Comparison of ENCODE assay signal across 9 cellular contexts in genomic region chr7:130941322-130942210, GRCh38.
DNase-seq lines count a peak whose midpoint lies in the region; ATAC-seq and TF ChIP-seq lines count a peak whose summit lies in the region.
"Had no signal": no experiment of that assay in that cellular context is flagged by ENCODE, and none has a peak within 500 bp of the region (broad histone marks: within the 10 kb centered on the region; RNA-seq: fewer than 3 reads in every experiment).

No MANE protein-coding gene starts in this region.

- TF ChIP-seq CTCF in MCF 10A (IDR thresholded peaks at IDR 0.05; ENCODE audit: unreplicated experiment): no peak
- TF ChIP-seq CTCF in lower lobe of right lung (IDR thresholded peaks at IDR 0.05): no peak
- no peak for TF ChIP-seq CTCF in transverse colon (IDR thresholded peaks at IDR 0.05)
- no peak for TF ChIP-seq CTCF in PC-9 (conservative IDR thresholded peaks at IDR 0.05)

- CTCF ChIA-PET in MCF 10A (lab: Yijun Ruan, JAX): interaction anchor here (0.6 to 9.1 kb wide), 6 partner anchors 12 to 66 kb away, joined by 3 to 123 read pairs (median 4); no protein-coding TSS in a partner anchor
- CTCF ChIA-PET in PC-9 (lab: Charles Lee): interaction anchor here (0.6 kb wide), 1 partner anchor 139 kb away, joined by 5 read pairs; no protein-coding TSS in a partner anchor

- H3K4me3 ChIP-seq in lower lobe of right lung: peak overlapping the region; percentile 44
- H3K4me3 ChIP-seq in transverse colon: peak overlapping the region; percentile 0 to 57 (median 36)
- no peak overlapping the region for H3K4me3 ChIP-seq in PC-9

- H3K9me3 ChIP-seq in lower lobe of right lung (no peaks in the 10 kb centered on the region), transverse colon (no peaks in the 10 kb centered on the region), PC-9 (ENCODE audit: insufficient read depth, low read depth) (no peaks in the 10 kb centered on the region)

- no peaks in the 10 kb centered on the region for H3K9me3 Mint-ChIP-seq in MCF 10A (ENCODE audit: unreplicated experiment)
- H3K9me3 Mint-ChIP-seq: nephron had no signal

- peak overlapping the region; percentile 80 for H3K27ac ChIP-seq in lower lobe of right lung
- peak overlapping the region; percentile 77 to 85 (median 84) for H3K27ac ChIP-seq in transverse colon
- no peak overlapping the region; the same call in 1 of the 2 replicates for H3K27ac ChIP-seq in PC-9

- H3K36me3 ChIP-seq in lower lobe of right lung: peaks cover 15% of the 10 kb centered on the region
- H3K36me3 ChIP-seq in transverse colon: no peaks in the 10 kb centered on the region
- peaks cover 38% of the 10 kb centered on the region for H3K36me3 ChIP-seq in PC-9 (ENCODE audit: low read depth)

- H4K20me1 ChIP-seq in PC-9 (ENCODE audit: insufficient read depth): no peaks in the 10 kb centered on the region; the same call in 1 of the 2 replicates

- no peaks in the 10 kb centered on the region for H3K27me3 Mint-ChIP-seq in MCF 10A (ENCODE audit: insufficient read depth, unreplicated experiment)

- peaks cover 67% of the 10 kb centered on the region for H3K36me3 Mint-ChIP-seq in MCF 10A (ENCODE audit: insufficient read depth, unreplicated experiment)

- peaks cover 70% of the 10 kb centered on the region for H3K4me1 Mint-ChIP-seq in MCF 10A (ENCODE audit: insufficient read depth, unreplicated experiment)

- intact Hi-C loops in MCF 10A (cut with micrococcal nuclease) (loop anchor here (2.0 kb wide), 2 partner anchors 29 to 45 kb away; no protein-coding TSS in a partner anchor), lower lobe of right lung (cut with DNase I) (no loop called here), transverse colon (cut with DNase I; ENCODE audit: low total_unique reads) (loop anchor here (5.0 kb wide), 1 partner anchor 1571 kb away; no protein-coding TSS in a partner anchor), PC-9 (cut with micrococcal nuclease; ENCODE audit: unreplicated experiment) (no loop called here)

- peak; percentile 43 for TF ChIP-seq POLR2A in transverse colon (IDR thresholded peaks at IDR 0.05)

- TF ChIP-seq EP300 in transverse colon (IDR thresholded peaks at IDR 0.05; ENCODE audit: low read depth): no peak

- peaks cover 94% of the 10 kb centered on the region for H3K79me2 ChIP-seq in PC-9 (ENCODE audit: low read depth)

- H2AFZ ChIP-seq in PC-9: no peak overlapping the region

- in situ Hi-C loops in transverse colon (cut with MboI; ENCODE audit: low pct_ligation_motif_present in 1 of 4, low pct_unique_long_range_greater_than_20kb in 1 of 4, low sequenced_read_pairs in 3 of 4): no loop called here

- peak; percentile 62 to 63 for ATAC-seq in lower lobe of right lung

- H3F3A ChIP-seq in PC-9 (ENCODE audit: insufficient read depth, low read depth): peaks cover 37% of the 10 kb centered on the region

- no peak overlapping the region for H3K4me2 ChIP-seq in PC-9

- H3K4me1 ChIP-seq in lower lobe of right lung (peaks cover 92% of the 10 kb centered on the region), transverse colon (peaks cover 9 to 72% (median 24%) of the 10 kb centered on the region in 4 donors), PC-9 (replicated peaks; ENCODE audit: insufficient read depth) (peaks cover 5% of the 10 kb centered on the region; the same call in 1 of the 2 replicates)

- 0 out of 2 replicates have a peak, but pooled peaks cover 4% of the 10 kb centered on the region for H3K9me2 ChIP-seq in PC-9 (ENCODE audit: insufficient read depth)

- DNase-seq in DMS53 (lab: John Stamatoyannopoulos, UW) (peak; percentile 95), NCI-H69 (lab: John Stamatoyannopoulos, UW) (peak; percentile 81), MCF 10A (ENCODE audit: unreplicated experiment) (peak; percentile 41), lower lobe of right lung (peak; percentile 69), transverse colon (peak; percentile 72), NCI-H510A (lab: John Stamatoyannopoulos, UW) (no peak), PC-9 (no peak)
- no peak for DNase-seq in effector CD8-positive, alpha-beta T cell (lab: John Stamatoyannopoulos, UW)

- 28 to 37% methylated on average over 7 to 18 of the region's 20 CpGs for WGBS in transverse colon (ENCODE audit: low coverage in 1 of 2), 2 donors

- POLR2A ChIA-PET in MCF 10A (lab: Yijun Ruan, JAX): interaction anchor here (0.6 to 7.2 kb wide), 21 partner anchors 11 to 166 kb away, joined by 3 to 106 read pairs (median 8); no protein-coding TSS in a partner anchor
- POLR2A ChIA-PET in PC-9 (lab: Charles Lee; ENCODE audit: unreplicated experiment): interaction anchor here (0.7 kb wide), 2 partner anchors 11 to 386 kb away, joined by 3 to 6 read pairs; partner anchors contain the start of gene MKLN1

- peak overlapping the region; percentile 76 for H3K4me3 Mint-ChIP-seq in MCF 10A (ENCODE audit: unreplicated experiment)

- BruUV-seq in MCF 10A (replicated peaks; lab: Mats Ljungman, UMichigan) (no TSS peak), PC-9 (replicated peaks; lab: Mats Ljungman, UMichigan) (no TSS peak)

- H3K27me3 ChIP-seq in lower lobe of right lung (ENCODE audit: low read depth) (no peaks in the 10 kb centered on the region), transverse colon (no peaks in the 10 kb centered on the region), PC-9 (ENCODE audit: insufficient read depth, low read depth) (no peaks in the 10 kb centered on the region)

- peak overlapping the region; percentile 90 for H3K27ac Mint-ChIP-seq in MCF 10A (ENCODE audit: low read depth, unreplicated experiment)
- H3K27ac Mint-ChIP-seq: nephron had no signal

Comparison
In these comparisons a context has a peak if more than half of its experiments do, and no peak if none do; other contexts are left out.
1. DNase-seq: peak in DMS53 (single experiment), NCI-H69 (single experiment), MCF 10A (single experiment), lower lobe of right lung (single experiment) and transverse colon (single experiment); none in effector CD8-positive, alpha-beta T cell (single experiment), NCI-H510A (single experiment) and PC-9 (0 of 2).
2. intact Hi-C loops: an anchor here in MCF 10A (2.0 kb wide) and transverse colon (5.0 kb wide); none called in lower lobe of right lung and PC-9.